25 cellular contexts compared by ENCODE assay signal in genomic region chr2:138021154-138021553, GRCh38.
"Had no signal": no experiment of that assay in that cellular context is flagged by ENCODE, and none has a peak within 500 bp of the region (broad histone marks: within the 10 kb centered on the region; RNA-seq: fewer than 3 reads in every experiment).

No MANE protein-coding gene starts in this region.

- DNase-seq: stimulated activated CD4-positive, alpha-beta T cell treated with anti-CD3 and anti-CD28 coated beads, Interleukin-2, amount 100 ng/mL, for 48 hours; stimulated activated CD4-positive, alpha-beta T cell treated with anti-CD3 and anti-CD28 coated beads, Interleukin-4, amount 100 ng/mL, for 1 hour; stimulated activated CD4-positive, alpha-beta T cell treated with anti-CD3 and anti-CD28 coated beads, Interleukin-4, amount 100 ng/mL, for 24 hours; stimulated activated CD4-positive, alpha-beta T cell treated with anti-CD3 and anti-CD28 coated beads, Interleukin-4, amount 100 ng/mL, for 4 hours; stimulated activated CD8-positive, alpha-beta memory T cell treated with anti-CD3 and anti-CD28 coated beads, Interleukin-4, amount 100 ng/mL, for 48 hours; stimulated activated naive B cell treated with anti-CD40 and anti-IgM and Interleukin-4, amounts not matched to agents 10 μg/mL and 1 μg/mL and 100 μg/mL, for 72 hours; stimulated activated naive CD4-positive, alpha-beta T cell; stimulated activated naive CD4-positive, alpha-beta T cell treated with Interleukin-2 at 50 U/mL for 16 hours; stimulated activated naive CD8-positive, alpha-beta T cell treated with anti-CD3 and anti-CD28 coated beads, Interleukin-15, amount 100 ng/mL, for 72 hours; stimulated activated naive CD8-positive, alpha-beta T cell treated with anti-CD3 and anti-CD28 coated beads, Interleukin-15, Interleukin-2, amounts not matched to agents 100 U/mL and 50 U/mL, for 24 hours; stomach; substantia nigra; testis; thyroid gland; tibial artery; transverse colon; upper lobe of left lung; upper lobe of right lung; uterus had no signal

- H3K36me3 ChIP-seq: stomach, suprapubic skin, thoracic aorta, thyroid gland, tibial artery, tibial nerve, transverse colon, upper lobe of left lung, upper lobe of right lung, uterus, vagina had no signal

- H3K4me3 ChIP-seq: stomach, suprapubic skin, testis, thoracic aorta, thyroid gland, tibial artery, tibial nerve, transverse colon, upper lobe of left lung, upper lobe of right lung, uterus, vagina had no signal

- H3K27ac ChIP-seq: stomach, suprapubic skin, testis, thoracic aorta, thyroid gland, tibial artery, tibial nerve, transverse colon, upper lobe of left lung, upper lobe of right lung, uterus, vagina had no signal

- H3K27me3 ChIP-seq: stomach, suprapubic skin, testis, thyroid gland, tibial artery, tibial nerve, transverse colon, upper lobe of left lung, upper lobe of right lung, uterus, vagina had no signal

- H3K9me3 ChIP-seq: stomach, suprapubic skin, testis, thoracic aorta, thyroid gland, tibial artery, tibial nerve, transverse colon, upper lobe of left lung, upper lobe of right lung, uterus, vagina had no signal

- H3K4me1 ChIP-seq: stomach, suprapubic skin, testis, thyroid gland, upper lobe of left lung, upper lobe of right lung, uterus had no signal

- ATAC-seq: stimulated activated effector memory CD8-positive, alpha-beta T cell treated with anti-CD3 and anti-CD28 coated beads, Interleukin-12 subunit alpha, Interleukin-12 subunit beta, amount 100 ng/mL, for 72 hours; stimulated activated memory B cell treated with anti-CD40 and anti-IgM and Interleukin-4, amounts not matched to agents 10 μg/mL and 1 μg/mL and 100 μg/mL, for 72 hours; stimulated activated naive B cell treated with anti-CD40 and anti-IgM and Interleukin-4, amounts not matched to agents 10 μg/mL and 1 μg/mL and 100 μg/mL, for 72 hours; stimulated activated naive CD8-positive, alpha-beta T cell treated with anti-CD3 and anti-CD28 coated beads, Interleukin-15, amount 100 ng/mL, for 72 hours; stimulated activated naive CD8-positive, alpha-beta T cell treated with anti-CD3 and anti-CD28 coated beads, Interleukin-15, Interleukin-2, amounts not matched to agents 100 U/mL and 50 U/mL, for 24 hours; upper lobe of right lung had no signal
